Comparison of ENCODE assay signal across 13 cellular contexts in the genomic region with DNA sequence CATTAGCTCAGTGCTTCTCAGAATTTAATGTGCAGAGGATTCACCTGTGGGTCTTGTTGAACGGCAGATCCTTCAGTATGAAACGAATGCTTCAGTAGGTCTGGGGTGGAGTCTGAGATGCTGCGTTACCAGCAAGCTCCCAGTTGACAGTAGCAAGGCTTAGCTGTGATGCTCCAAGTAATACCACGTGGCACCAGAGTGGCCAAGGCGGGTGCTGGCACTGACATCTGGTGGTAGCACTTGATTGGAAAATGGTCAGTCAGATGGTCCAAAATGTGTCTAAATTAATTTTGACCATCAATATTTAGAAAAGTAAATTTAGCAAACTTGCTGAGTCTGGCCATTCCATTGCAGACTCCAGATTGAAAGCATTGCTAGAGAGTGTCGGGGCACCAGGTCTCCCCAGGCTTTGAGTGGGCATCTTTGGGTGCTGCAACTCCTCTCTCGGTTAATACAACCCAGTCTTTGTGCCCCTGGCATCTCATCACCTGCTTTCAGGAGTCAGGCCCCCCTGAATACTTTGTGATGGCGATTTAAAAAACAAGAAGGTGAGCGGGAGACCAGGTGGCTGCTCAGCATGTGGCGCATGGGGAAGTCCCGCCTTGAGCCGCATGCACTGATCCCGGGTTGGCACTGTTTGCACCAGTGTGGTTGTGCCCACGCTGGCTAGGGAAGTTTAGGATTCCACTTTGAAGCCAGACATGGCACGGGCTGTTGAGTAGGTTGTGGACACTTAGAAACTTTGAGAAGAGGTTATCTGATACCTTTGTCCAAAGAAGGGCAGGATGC.
DNase-seq lines count a peak whose midpoint lies in the region; ATAC-seq, FAIRE-seq and TF ChIP-seq lines count a peak whose summit lies in the region.
"Had no signal": no experiment of that assay in that cellular context is flagged by ENCODE, and none has a peak within 500 bp of the region (broad histone marks: within the 10 kb centered on the region; RNA-seq: fewer than 3 reads in every experiment).

No MANE protein-coding gene starts in this region.

- no peak overlapping the region for H3K4me3 ChIP-seq in A549
- no peak overlapping the region for H3K4me3 ChIP-seq in RWPE2 (ENCODE audit: severe bottlenecking)
- no peak overlapping the region for H3K4me3 ChIP-seq in effector memory CD4-positive, alpha-beta T cell (ENCODE audit: insufficient read depth, low read depth, low read length, poor library complexity, severe bottlenecking)
- no peak overlapping the region for H3K4me3 ChIP-seq in CD8-positive, alpha-beta T cell (ENCODE audit: low read depth, low read length)

- no peaks in the 10 kb centered on the region for H3K27me3 ChIP-seq in RWPE2 (ENCODE audit: insufficient read depth, poor library complexity, severe bottlenecking)
- no peaks in the 10 kb centered on the region for H3K27me3 ChIP-seq in effector memory CD4-positive, alpha-beta T cell (replicated peaks; ENCODE audit: control insufficient read depth, insufficient read depth, low read length, poor library complexity, severe bottlenecking)
- H3K27me3 ChIP-seq in CD8-positive, alpha-beta T cell (ENCODE audit: insufficient read depth, low read length), result no peaks in the 10 kb centered on the region

- intact Hi-C loops in CD8-positive, alpha-beta T cell (cut with DNase I, micrococcal nuclease), result no loop called here

- peak in 1 of 2 experiments; percentile 54 for DNase-seq in A549 (ENCODE audit: low read depth in 1 of 2, low spot score in 1 of 2)
- no peak for DNase-seq in GM12891 (ENCODE audit: insufficient read length, low spot score)
- DNase-seq in RWPE2 (ENCODE audit: low spot score), result no peak
- DNase-seq in inferior parietal cortex (ENCODE audit: extremely low spot score), result peak; percentile 40
- no peak for DNase-seq in immature natural killer cell
- no peak for DNase-seq in effector memory CD4-positive, alpha-beta T cell
- no peak for DNase-seq in CD8-positive, alpha-beta T cell
- no peak for DNase-seq in activated naive CD4-positive, alpha-beta T cell treated with anti-CD3 and anti-CD28 coated beads, Interleukin-2, amount 10 ng/mL, durations not matched to agents 7 days and 5 days
- DNase-seq: activated B cell treated with CpG ODN at 0.5 μM for 24 hours, activated gamma-delta T cell, dermis blood vessel endothelial cell, mesenchymal stem cell had no signal

- no peaks in the 10 kb centered on the region for H3K9me3 Mint-ChIP-seq in immature natural killer cell
- H3K9me3 Mint-ChIP-seq in CD8-positive, alpha-beta T cell, result no peaks in the 10 kb centered on the region
- H3K9me3 Mint-ChIP-seq in activated naive CD4-positive, alpha-beta T cell treated with anti-CD3 and anti-CD28 coated beads, Interleukin-2, amount 10 ng/mL, durations not matched to agents 7 days and 5 days, result no peaks in the 10 kb centered on the region
- H3K9me3 Mint-ChIP-seq: activated B cell treated with CpG ODN at 0.5 μM for 24 hours had no signal

- no peak overlapping the region for H3K4me2 ChIP-seq in A549

- CTCF ChIA-PET in A549 (lab: Yijun Ruan, JAX), result interaction anchor here (1.0 to 4.5 kb wide), 14 partner anchors 9 to 227 kb away, joined by 3 to 56 read pairs (median 3); a partner anchor contains a TSS
- CTCF ChIA-PET in CD8-positive, alpha-beta T cell (lab: Charles Lee), result interaction anchor here (0.9 to 2.5 kb wide), 4 partner anchors 9 to 228 kb away, joined by 3 to 11 read pairs (median 4); a partner anchor contains a TSS
- CTCF ChIA-PET in activated naive CD4-positive, alpha-beta T cell treated with anti-CD3 and anti-CD28 coated beads, Interleukin-2, amount 10 ng/mL, durations not matched to agents 7 days and 5 days (lab: Charles Lee), result interaction anchor here (0.5 to 4.2 kb wide), 5 partner anchors 15 to 237 kb away, joined by 3 to 26 read pairs (median 3); a partner anchor contains a TSS

- H3K27ac ChIP-seq in A549, result no peak overlapping the region
- H3K27ac ChIP-seq in RWPE2 (ENCODE audit: poor library complexity, severe bottlenecking), result no peak overlapping the region
- H3K27ac ChIP-seq in effector memory CD4-positive, alpha-beta T cell (ENCODE audit: insufficient read depth, low read length, poor library complexity, severe bottlenecking), result no peak overlapping the region
- no peak overlapping the region for H3K27ac ChIP-seq in CD8-positive, alpha-beta T cell (ENCODE audit: low read depth, low read length)

- H3K4me1 ChIP-seq in A549 (no peaks in the 10 kb centered on the region), RWPE2 (ENCODE audit: insufficient read depth, poor library complexity, severe bottlenecking) (no peaks in the 10 kb centered on the region)
- H3K4me1 ChIP-seq in effector memory CD4-positive, alpha-beta T cell (ENCODE audit: control insufficient read depth, insufficient read depth, low read length, poor library complexity, severe bottlenecking), result no peaks in the 10 kb centered on the region
- H3K4me1 ChIP-seq in CD8-positive, alpha-beta T cell (ENCODE audit: insufficient read depth, low read length), result no peaks in the 10 kb centered on the region

- H3K27me3 Mint-ChIP-seq in immature natural killer cell (ENCODE audit: low read depth in 3 of 3), result peaks cover 0 to 5% (median 2%) of the 10 kb centered on the region in 3 donors
- no peaks in the 10 kb centered on the region for H3K27me3 Mint-ChIP-seq in CD8-positive, alpha-beta T cell (ENCODE audit: low read depth)
- H3K27me3 Mint-ChIP-seq in activated naive CD4-positive, alpha-beta T cell treated with anti-CD3 and anti-CD28 coated beads, Interleukin-2, amount 10 ng/mL, durations not matched to agents 7 days and 5 days, result no peaks in the 10 kb centered on the region
- H3K27me3 Mint-ChIP-seq: activated B cell treated with CpG ODN at 0.5 μM for 24 hours had no signal

- TF ChIP-seq EP300 in A549 (IDR thresholded peaks at IDR 0.05), result no peak

- no peaks in the 10 kb centered on the region for H3K4me1 Mint-ChIP-seq in immature natural killer cell
- no peaks in the 10 kb centered on the region for H3K4me1 Mint-ChIP-seq in CD8-positive, alpha-beta T cell (ENCODE audit: low read depth)
- peaks cover 3% of the 10 kb centered on the region for H3K4me1 Mint-ChIP-seq in activated naive CD4-positive, alpha-beta T cell treated with anti-CD3 and anti-CD28 coated beads, Interleukin-2, amount 10 ng/mL, durations not matched to agents 7 days and 5 days

- TF ChIP-seq POLR2A in A549 (IDR thresholded peaks at IDR 0.05; ENCODE audit: low read length) (no peak), GM12891 (IDR thresholded peaks at IDR 0.05; ENCODE audit: low read depth, low read length) (no peak)

- peaks cover 0 to 9% (median 3%) of the 10 kb centered on the region in 3 donors for H3K36me3 Mint-ChIP-seq in immature natural killer cell
- peaks cover 17% of the 10 kb centered on the region for H3K36me3 Mint-ChIP-seq in CD8-positive, alpha-beta T cell
- no peaks in the 10 kb centered on the region for H3K36me3 Mint-ChIP-seq in activated naive CD4-positive, alpha-beta T cell treated with anti-CD3 and anti-CD28 coated beads, Interleukin-2, amount 10 ng/mL, durations not matched to agents 7 days and 5 days

- H3K4me3 Mint-ChIP-seq in immature natural killer cell, result no peak overlapping the region
- no peak overlapping the region for H3K4me3 Mint-ChIP-seq in CD8-positive, alpha-beta T cell
- H3K4me3 Mint-ChIP-seq in activated naive CD4-positive, alpha-beta T cell treated with anti-CD3 and anti-CD28 coated beads, Interleukin-2, amount 10 ng/mL, durations not matched to agents 7 days and 5 days, result no peak overlapping the region
- H3K4me3 Mint-ChIP-seq: activated B cell treated with CpG ODN at 0.5 μM for 24 hours had no signal

- H3K27ac Mint-ChIP-seq in immature natural killer cell, result no peak overlapping the region
- no peak overlapping the region for H3K27ac Mint-ChIP-seq in CD8-positive, alpha-beta T cell
- no peak overlapping the region for H3K27ac Mint-ChIP-seq in activated naive CD4-positive, alpha-beta T cell treated with anti-CD3 and anti-CD28 coated beads, Interleukin-2, amount 10 ng/mL, durations not matched to agents 7 days and 5 days
- H3K27ac Mint-ChIP-seq: activated B cell treated with CpG ODN at 0.5 μM for 24 hours had no signal

- POLR2A ChIA-PET in A549 (lab: Yijun Ruan, JAX), result interaction anchor here (1.0 to 1.3 kb wide), 2 partner anchors 145 kb away, joined by 3 to 5 read pairs; a partner anchor contains a TSS
- POLR2A ChIA-PET in CD8-positive, alpha-beta T cell (lab: Charles Lee), result no interaction called here

- WGBS in A549 (ENCODE audit: missing lambda C conversion rate), result 73% methylated on average over 15 of the region's 15 CpGs

- peak; percentile 35 for TF ChIP-seq CTCF in A549 (IDR thresholded peaks at IDR 0.05)
- peak; percentile 31 for TF ChIP-seq CTCF in RWPE2 (IDR thresholded peaks at IDR 0.05; ENCODE audit: poor library complexity, severe bottlenecking)
- no peak for TF ChIP-seq CTCF in CD8-positive, alpha-beta T cell (IDR thresholded peaks at IDR 0.05)

- no peak for FAIRE-seq in A549 (lab: Jason Lieb, UNC)
- peak; percentile 40 for FAIRE-seq in GM12891 (lab: Jason Lieb, UNC)

- ATAC-seq in A549 (peak; percentile 84 to 89), RWPE2 (ENCODE audit: low read depth) (peak; percentile 52; the same call in 1 of the 3 replicates)
- no peak for ATAC-seq in CD8-positive, alpha-beta T cell
- ATAC-seq: sciatic nerve had no signal

- no peaks in the 10 kb centered on the region for H3K36me3 ChIP-seq in RWPE2 (ENCODE audit: low read depth)
- no peaks in the 10 kb centered on the region for H3K36me3 ChIP-seq in effector memory CD4-positive, alpha-beta T cell (ENCODE audit: control insufficient read depth, insufficient read depth, low read length)
- H3K36me3 ChIP-seq in CD8-positive, alpha-beta T cell (ENCODE audit: insufficient read depth, low read length), result no peaks in the 10 kb centered on the region

- H3K9me3 ChIP-seq in A549 (no peaks in the 10 kb centered on the region), RWPE2 (ENCODE audit: severe bottlenecking) (no peaks in the 10 kb centered on the region)
- no peaks in the 10 kb centered on the region for H3K9me3 ChIP-seq in effector memory CD4-positive, alpha-beta T cell (ENCODE audit: control insufficient read depth, low read length)
- H3K9me3 ChIP-seq in CD8-positive, alpha-beta T cell (ENCODE audit: low read length), result no peaks in the 10 kb centered on the region

- peak; percentile 53 to 66 for TF ChIP-seq RAD21 in A549 (conservative IDR thresholded peaks at IDR 0.05 in 1 of 2, IDR thresholded peaks at IDR 0.05 in 1 of 2)

TF ChIP-seq in A549, 52 proteins besides CTCF, POLR2A, EP300 and RAD21 (continues in another document):
- TF ChIP-seq RNF2 (IDR thresholded peaks at IDR 0.05; ENCODE audit: borderline replicate concordance, low read depth) (no peak), RFX5 (IDR thresholded peaks at IDR 0.05) (no peak), ZNF302 (CRISPR knock-in tag; IDR thresholded peaks at IDR 0.05) (no peak)

TF ChIP-seq in GM12891, 5 proteins besides CTCF, POLR2A, EP300 and RAD21:
- no peak for TF ChIP-seq POLR2AphosphoS5 (IDR thresholded peaks at IDR 0.05; ENCODE audit: low read depth, low read length)
- TF ChIP-seq SPI1 (IDR thresholded peaks at IDR 0.05; ENCODE audit: low read depth, low read length), result no peak
- no peak for TF ChIP-seq TAF1 (IDR thresholded peaks at IDR 0.05; ENCODE audit: low read depth, low read length)
- no peak for TF ChIP-seq PAX5 (IDR thresholded peaks at IDR 0.05; ENCODE audit: insufficient read depth, low read length, severe bottlenecking)
